Comparison of ENCODE assay signal across 2 cellular contexts in the genomic region with DNA sequence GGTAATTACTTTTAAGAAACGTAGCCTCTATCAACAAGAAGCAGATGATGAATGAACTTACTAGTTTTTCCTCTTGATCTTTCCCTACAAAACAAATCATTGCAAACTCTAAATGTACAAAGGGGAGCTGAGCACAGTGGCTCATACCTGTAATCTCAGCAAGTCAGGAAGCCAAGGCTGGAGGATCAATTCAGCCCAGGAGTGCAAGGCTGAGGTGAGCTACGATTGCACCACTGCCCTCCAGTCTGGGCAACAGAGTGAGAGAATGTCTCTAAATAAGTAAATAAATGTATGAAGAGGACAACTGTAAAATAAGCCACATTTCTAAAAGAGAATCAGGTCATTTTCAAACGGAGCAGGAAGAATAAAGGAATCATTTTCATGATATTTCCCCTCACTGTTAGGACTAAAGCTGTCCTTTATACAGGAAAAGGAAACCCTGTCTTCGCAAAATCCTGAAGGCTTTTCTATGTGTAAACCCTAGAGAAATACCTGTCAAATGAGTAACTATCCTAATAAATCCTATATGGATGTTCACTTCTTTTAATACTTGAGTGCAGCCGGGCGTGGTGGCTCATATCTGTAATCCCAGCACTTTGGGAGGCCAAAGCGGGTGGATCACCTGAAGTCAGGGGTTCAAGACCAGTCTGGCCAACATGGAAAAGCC.
TF ChIP-seq lines count a peak whose summit lies in the region.

No MANE protein-coding gene starts in this region.

TF ChIP-seq in A549, 52 proteins besides CTCF, POLR2A, EP300 and RAD21:
- no peak for TF ChIP-seq ESRRA (IDR thresholded peaks at IDR 0.05; ENCODE audit: borderline replicate concordance, low read length)
- no peak for TF ChIP-seq JUN (IDR thresholded peaks at IDR 0.05)
- no peak for TF ChIP-seq ZSCAN20 (CRISPR knock-in tag; IDR thresholded peaks at IDR 0.05)
- no peak for TF ChIP-seq REST (IDR thresholded peaks at IDR 0.05)
- no peak for TF ChIP-seq ZNF302 (CRISPR knock-in tag; IDR thresholded peaks at IDR 0.05)
- TF ChIP-seq HOXA7 (CRISPR knock-in tag; IDR thresholded peaks at IDR 0.05), result no peak
- TF ChIP-seq, protein P1, sequence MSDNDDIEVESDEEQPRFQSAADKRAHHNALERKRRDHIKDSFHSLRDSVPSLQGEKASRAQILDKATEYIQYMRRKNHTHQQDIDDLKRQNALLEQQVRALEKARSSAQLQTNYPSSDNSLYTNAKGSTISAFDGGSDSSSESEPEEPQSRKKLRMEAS (IDR thresholded peaks at IDR 0.05), result no peak
- no peak for TF ChIP-seq BCL3 (IDR thresholded peaks at IDR 0.05)
- no peak for TF ChIP-seq CHD2 (IDR thresholded peaks at IDR 0.05; ENCODE audit: low read length, partially characterized antibody)
- TF ChIP-seq CBX8 (IDR thresholded peaks at IDR 0.05), result no peak
- TF ChIP-seq PHF8 (IDR thresholded peaks at IDR 0.05; ENCODE audit: borderline replicate concordance, low read depth), result no peak
- no peak for TF ChIP-seq HMGXB4 (CRISPR knock-in tag; IDR thresholded peaks at IDR 0.05; ENCODE audit: borderline replicate concordance)
- TF ChIP-seq MAFK (IDR thresholded peaks at IDR 0.05; ENCODE audit: partially characterized antibody), result no peak
- TF ChIP-seq RCOR1 (IDR thresholded peaks at IDR 0.05; ENCODE audit: low read depth, low read length), result no peak
- TF ChIP-seq BHLHE40 (IDR thresholded peaks at IDR 0.05; ENCODE audit: low read depth, low read length), result no peak
- TF ChIP-seq MYC (IDR thresholded peaks at IDR 0.05; ENCODE audit: borderline replicate concordance, low read length), result no peak
- no peak for TF ChIP-seq POLR2AphosphoS2 (conservative IDR thresholded peaks at IDR 0.05; ENCODE audit: low read length)

TF ChIP-seq in H1, 55 proteins besides CTCF, POLR2A, EP300 and RAD21:
- no peak for TF ChIP-seq SIRT6 (IDR thresholded peaks at IDR 0.05; ENCODE audit: low read length)
- no peak for TF ChIP-seq KDM4A (IDR thresholded peaks at IDR 0.05; ENCODE audit: low read depth, low read length, severe bottlenecking)
- no peak for TF ChIP-seq CREB1 (IDR thresholded peaks at IDR 0.05)
